Comparison of ENCODE assay signal across 1 cellular context in genomic region chr17:39666231-39666600, GRCh38.
TF ChIP-seq lines count a peak whose summit lies in the region.

No MANE protein-coding gene starts in this region.

TF ChIP-seq in GM23338, 12 proteins besides CTCF, POLR2A, EP300 and RAD21 (continued from another document):
- TF ChIP-seq, protein P1, sequence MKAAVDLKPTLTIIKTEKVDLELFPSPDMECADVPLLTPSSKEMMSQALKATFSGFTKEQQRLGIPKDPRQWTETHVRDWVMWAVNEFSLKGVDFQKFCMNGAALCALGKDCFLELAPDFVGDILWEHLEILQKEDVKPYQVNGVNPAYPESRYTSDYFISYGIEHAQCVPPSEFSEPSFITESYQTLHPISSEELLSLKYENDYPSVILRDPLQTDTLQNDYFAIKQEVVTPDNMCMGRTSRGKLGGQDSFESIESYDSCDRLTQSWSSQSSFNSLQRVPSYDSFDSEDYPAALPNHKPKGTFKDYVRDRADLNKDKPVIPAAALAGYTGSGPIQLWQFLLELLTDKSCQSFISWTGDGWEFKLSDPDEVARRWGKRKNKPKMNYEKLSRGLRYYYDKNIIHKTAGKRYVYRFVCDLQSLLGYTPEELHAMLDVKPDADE (IDR thresholded peaks at IDR 0.05) = no peak
- TF ChIP-seq ZNF331 (CRISPR knock-in tag; IDR thresholded peaks at IDR 0.05; ENCODE audit: low read depth) = no peak
- TF ChIP-seq POLR2AphosphoS5 (IDR thresholded peaks at IDR 0.05; ENCODE audit: low read depth) = no peak
- no peak for TF ChIP-seq STAT1 (IDR thresholded peaks at IDR 0.05; ENCODE audit: unreplicated experiment)
- no peak for TF ChIP-seq EZH2 (IDR thresholded peaks at IDR 0.05; ENCODE audit: low read depth, unreplicated experiment)
- TF ChIP-seq, protein P2, sequence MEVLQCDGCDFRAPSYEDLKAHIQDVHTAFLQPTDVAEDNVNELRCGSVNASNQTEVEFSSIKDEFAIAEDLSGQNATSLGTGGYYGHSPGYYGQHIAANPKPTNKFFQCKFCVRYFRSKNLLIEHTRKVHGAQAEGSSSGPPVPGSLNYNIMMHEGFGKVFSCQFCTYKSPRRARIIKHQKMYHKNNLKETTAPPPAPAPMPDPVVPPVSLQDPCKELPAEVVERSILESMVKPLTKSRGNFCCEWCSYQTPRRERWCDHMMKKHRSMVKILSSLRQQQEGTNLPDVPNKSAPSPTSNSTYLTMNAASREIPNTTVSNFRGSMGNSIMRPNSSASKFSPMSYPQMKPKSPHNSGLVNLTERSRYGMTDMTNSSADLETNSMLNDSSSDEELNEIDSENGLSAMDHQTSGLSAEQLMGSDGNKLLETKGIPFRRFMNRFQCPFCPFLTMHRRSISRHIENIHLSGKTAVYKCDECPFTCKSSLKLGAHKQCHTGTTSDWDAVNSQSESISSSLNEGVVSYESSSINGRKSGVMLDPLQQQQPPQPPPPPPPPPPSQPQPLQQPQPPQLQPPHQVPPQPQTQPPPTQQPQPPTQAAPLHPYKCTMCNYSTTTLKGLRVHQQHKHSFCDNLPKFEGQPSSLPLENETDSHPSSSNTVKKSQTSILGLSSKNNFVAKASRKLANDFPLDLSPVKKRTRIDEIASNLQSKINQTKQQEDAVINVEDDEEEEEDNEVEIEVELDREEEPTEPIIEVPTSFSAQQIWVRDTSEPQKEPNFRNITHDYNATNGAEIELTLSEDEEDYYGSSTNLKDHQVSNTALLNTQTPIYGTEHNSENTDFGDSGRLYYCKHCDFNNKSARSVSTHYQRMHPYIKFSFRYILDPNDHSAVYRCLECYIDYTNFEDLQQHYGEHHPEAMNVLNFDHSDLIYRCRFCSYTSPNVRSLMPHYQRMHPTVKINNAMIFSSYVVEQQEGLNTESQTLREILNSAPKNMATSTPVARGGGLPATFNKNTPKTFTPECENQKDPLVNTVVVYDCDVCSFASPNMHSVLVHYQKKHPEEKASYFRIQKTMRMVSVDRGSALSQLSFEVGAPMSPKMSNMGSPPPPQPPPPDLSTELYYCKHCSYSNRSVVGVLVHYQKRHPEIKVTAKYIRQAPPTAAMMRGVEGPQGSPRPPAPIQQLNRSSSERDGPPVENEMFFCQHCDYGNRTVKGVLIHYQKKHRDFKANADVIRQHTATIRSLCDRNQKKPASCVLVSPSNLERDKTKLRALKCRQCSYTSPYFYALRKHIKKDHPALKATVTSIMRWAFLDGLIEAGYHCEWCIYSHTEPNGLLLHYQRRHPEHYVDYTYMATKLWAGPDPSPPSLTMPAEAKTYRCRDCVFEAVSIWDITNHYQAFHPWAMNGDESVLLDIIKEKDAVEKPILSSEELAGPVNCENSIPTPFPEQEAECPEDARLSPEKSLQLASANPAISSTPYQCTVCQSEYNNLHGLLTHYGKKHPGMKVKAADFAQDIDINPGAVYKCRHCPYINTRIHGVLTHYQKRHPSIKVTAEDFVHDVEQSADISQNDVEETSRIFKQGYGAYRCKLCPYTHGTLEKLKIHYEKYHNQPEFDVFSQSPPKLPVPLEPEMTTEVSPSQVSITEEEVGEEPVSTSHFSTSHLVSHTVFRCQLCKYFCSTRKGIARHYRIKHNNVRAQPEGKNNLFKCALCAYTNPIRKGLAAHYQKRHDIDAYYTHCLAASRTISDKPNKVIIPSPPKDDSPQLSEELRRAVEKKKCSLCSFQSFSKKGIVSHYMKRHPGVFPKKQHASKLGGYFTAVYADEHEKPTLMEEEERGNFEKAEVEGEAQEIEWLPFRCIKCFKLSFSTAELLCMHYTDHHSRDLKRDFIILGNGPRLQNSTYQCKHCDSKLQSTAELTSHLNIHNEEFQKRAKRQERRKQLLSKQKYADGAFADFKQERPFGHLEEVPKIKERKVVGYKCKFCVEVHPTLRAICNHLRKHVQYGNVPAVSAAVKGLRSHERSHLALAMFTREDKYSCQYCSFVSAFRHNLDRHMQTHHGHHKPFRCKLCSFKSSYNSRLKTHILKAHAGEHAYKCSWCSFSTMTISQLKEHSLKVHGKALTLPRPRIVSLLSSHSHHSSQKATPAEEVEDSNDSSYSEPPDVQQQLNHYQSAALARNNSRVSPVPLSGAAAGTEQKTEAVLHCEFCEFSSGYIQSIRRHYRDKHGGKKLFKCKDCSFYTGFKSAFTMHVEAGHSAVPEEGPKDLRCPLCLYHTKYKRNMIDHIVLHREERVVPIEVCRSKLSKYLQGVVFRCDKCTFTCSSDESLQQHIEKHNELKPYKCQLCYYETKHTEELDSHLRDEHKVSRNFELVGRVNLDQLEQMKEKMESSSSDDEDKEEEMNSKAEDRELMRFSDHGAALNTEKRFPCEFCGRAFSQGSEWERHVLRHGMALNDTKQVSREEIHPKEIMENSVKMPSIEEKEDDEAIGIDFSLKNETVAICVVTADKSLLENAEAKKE (CRISPR knock-in tag; IDR thresholded peaks at IDR 0.05) = no peak
